Comparison of ENCODE assay signal across 12 cellular contexts in the genomic region with DNA sequence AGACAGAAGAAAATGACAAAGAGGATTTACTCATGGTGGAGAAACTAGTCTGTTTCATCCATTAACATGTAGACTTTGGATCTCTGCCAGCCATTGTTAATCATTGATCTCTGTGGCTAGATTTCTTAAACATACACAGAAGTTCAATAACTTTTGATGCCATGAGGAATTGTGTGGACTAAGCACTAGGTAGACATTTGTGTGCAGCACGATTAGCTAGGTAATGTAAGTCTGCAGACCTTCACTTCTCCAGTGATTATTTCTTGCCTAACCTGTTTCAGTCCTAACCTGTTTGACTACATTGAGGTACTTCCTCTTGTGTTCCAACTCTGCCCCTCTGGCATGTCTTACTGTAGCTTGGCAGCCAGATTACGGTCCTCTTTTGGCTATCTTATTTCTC.
DNase-seq lines count a peak whose midpoint lies in the region; ATAC-seq and TF ChIP-seq lines count a peak whose summit lies in the region.
"Had no signal": no experiment of that assay in that cellular context is flagged by ENCODE, and none has a peak within 500 bp of the region (broad histone marks: within the 10 kb centered on the region; RNA-seq: fewer than 3 reads in every experiment).

No MANE protein-coding gene starts in this region.

- no peak for TF ChIP-seq POLR2A in body of pancreas (IDR thresholded peaks at IDR 0.05)

- H3K27ac ChIP-seq in body of pancreas (peak overlapping the region in 1 of 4 donors; percentile 1), smooth muscle cell (ENCODE audit: low read depth) (no peak overlapping the region), brain microvascular endothelial cell (no peak overlapping the region)

- no peaks in the 10 kb centered on the region for H3K79me2 ChIP-seq in smooth muscle cell (ENCODE audit: low read depth)

- TF ChIP-seq CTCF in body of pancreas (IDR thresholded peaks at IDR 0.05): peak in 1 of 7 experiments; percentile 6
- no peak for TF ChIP-seq CTCF in smooth muscle cell (IDR thresholded peaks at IDR 0.05; ENCODE audit: borderline replicate concordance, insufficient read depth, poor library complexity, severe bottlenecking)
- no peak for TF ChIP-seq CTCF in brain microvascular endothelial cell (IDR thresholded peaks at IDR 0.05; ENCODE audit: low read depth, low read length, missing control alignments)
- no peak for TF ChIP-seq CTCF in GM13976 (IDR thresholded peaks at IDR 0.05; ENCODE audit: borderline replicate concordance, control extremely low read depth, extremely low read depth, insufficient read depth, missing control alignments)

- H3K27me3 ChIP-seq in body of pancreas (no peaks in the 10 kb centered on the region), smooth muscle cell (ENCODE audit: low read depth) (no peaks in the 10 kb centered on the region), brain microvascular endothelial cell (replicated peaks) (no peaks in the 10 kb centered on the region)

- H3K36me3 ChIP-seq in body of pancreas (replicated peaks in 1 of 2; ENCODE audit: insufficient read depth in 1 of 2, low read depth in 2 of 2) (no peaks in the 10 kb centered on the region), smooth muscle cell (ENCODE audit: low read depth) (no peaks in the 10 kb centered on the region), brain microvascular endothelial cell (replicated peaks) (no peaks in the 10 kb centered on the region)
- H3K36me3 ChIP-seq: HAP-1 had no signal

- WGBS in body of pancreas, 2 donors: 11% methylated on average over 2 of the region's 2 CpGs
- WGBS in smooth muscle cell (ENCODE audit: low lambda C conversion rate): 49% methylated on average over 2 of the region's 2 CpGs

- no peaks in the 10 kb centered on the region for H3K9me3 ChIP-seq in body of pancreas
- no peaks in the 10 kb centered on the region for H3K9me3 ChIP-seq in smooth muscle cell (replicated peaks; ENCODE audit: low read depth)
- H3K9me3 ChIP-seq: HAP-1 had no signal

- no peak overlapping the region for H3K9ac ChIP-seq in smooth muscle cell (ENCODE audit: low read depth)

- no peak overlapping the region for H3K4me3 ChIP-seq in body of pancreas
- peak overlapping the region; percentile 13 for H3K4me3 ChIP-seq in smooth muscle cell
- no peak overlapping the region for H3K4me3 ChIP-seq in brain microvascular endothelial cell (ENCODE audit: low read depth, low read length)
- H3K4me3 ChIP-seq: HAP-1 had no signal

- H3K4me1 ChIP-seq in body of pancreas (peaks cover 12% of the 10 kb centered on the region), smooth muscle cell (ENCODE audit: low read depth) (no peaks in the 10 kb centered on the region)
- H3K4me1 ChIP-seq: HAP-1 had no signal

- H3K4me2 ChIP-seq in smooth muscle cell: no peak overlapping the region

- H3F3A ChIP-seq in smooth muscle cell (ENCODE audit: low read depth): no peaks in the 10 kb centered on the region

- H4K20me1 ChIP-seq in smooth muscle cell (ENCODE audit: low read depth): no peaks in the 10 kb centered on the region

- peak; percentile 0 for DNase-seq in NCI-H526 treated with DMSO at 0.1 percent for 48 hours (lab: John Stamatoyannopoulos, UW)
- DNase-seq in NCI-H526 (lab: John Stamatoyannopoulos, UW): no peak
- peak; percentile 22 to 72 (median 51) for DNase-seq in body of pancreas
- peak; percentile 47 for DNase-seq in kidney glomerular epithelial cell (lab: John Stamatoyannopoulos, UW)
- DNase-seq in smooth muscle cell (lab: John Stamatoyannopoulos, UW; ENCODE audit: unreplicated experiment): no peak
- DNase-seq in brain microvascular endothelial cell: no peak
- DNase-seq in GM13976 (ENCODE audit: low spot score): no peak
- DNase-seq: CD4-positive, alpha-beta memory T cell; NCI-H2029 treated with DMSO at 0.1 percent for 48 hours had no signal

- H2AFZ ChIP-seq in smooth muscle cell (ENCODE audit: low read depth): no peak overlapping the region

- in situ Hi-C loops in brain microvascular endothelial cell (cut with HindIII; ENCODE audit: low pct_ligation_motif_present, low sequenced_read_pairs) (loop anchor here (25.0 kb wide), 1 partner anchor 1184 kb away; no protein-coding TSS in a partner anchor), GM13976 (cut with MboI; ENCODE audit: low sequenced_read_pairs, unreplicated experiment) (no loop called here)

- ATAC-seq in body of pancreas (peak; percentile 99), GM19328 (IDR thresholded peaks at IDR 0.05; ENCODE audit: unreplicated experiment) (no peak)
- ATAC-seq: SK-N-SH treated with all-trans-retinoic acid at 6 μM for 48 hours had no signal

- intact Hi-C loops in body of pancreas (cut with DNase I): no loop called here

Comparison
In these comparisons a context has a peak if more than half of its experiments do, and no peak if none do; other contexts are left out.
1. DNase-seq: peak in NCI-H526 treated with DMSO at 0.1 percent for 48 hours (single experiment), body of pancreas (4 of 4) and kidney glomerular epithelial cell (single experiment); none in NCI-H526 (0 of 2), smooth muscle cell (single experiment), brain microvascular endothelial cell (single experiment) and GM13976 (single experiment).